8 cellular contexts compared by ENCODE assay signal in the genomic region with DNA sequence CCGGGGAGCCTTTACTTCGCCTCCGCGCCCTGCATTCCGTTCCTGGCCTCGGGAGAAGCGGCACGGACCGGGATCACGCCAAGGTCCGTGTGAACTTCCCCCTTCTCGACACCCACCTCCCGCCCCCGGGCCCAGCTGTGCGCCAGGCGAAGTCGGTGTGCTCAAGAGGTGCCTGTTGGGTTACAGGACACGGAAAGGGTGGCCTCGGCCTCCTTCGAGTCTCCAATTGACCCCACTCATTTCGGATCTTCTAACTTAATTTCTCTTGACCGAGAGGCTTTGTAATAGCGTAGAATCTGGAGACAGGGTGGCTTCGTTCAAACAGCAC. TPM values are rescaled to one million over a fixed set of nuclear protein-coding genes. Genes with fewer than 3 reads are reported as not detected.
DNase-seq lines count a peak whose midpoint lies in the region; ATAC-seq and TF ChIP-seq lines count a peak whose summit lies in the region.

No MANE protein-coding gene starts in this region.

- peaks cover 6 to 42% (median 32%) of the 10 kb centered on the region in 11 experiments; a peak in 15 of 22 replicates for H4K20me1 ChIP-seq in BLaER1 treated with 17β-estradiol and CSF1 and Interleukin-3, amounts not matched to agents 10 nM and 100 nM

- peak; percentile 14 for ATAC-seq in GM21619 (IDR thresholded peaks at IDR 0.05; ENCODE audit: unreplicated experiment)

- TF ChIP-seq CTCF in RWPE1 (conservative IDR thresholded peaks at IDR 0.05; ENCODE audit: low read depth) (no peak), fibroblast of pulmonary artery (IDR thresholded peaks at IDR 0.05; ENCODE audit: low read length, missing control alignments) (no peak)

- peak overlapping the region; percentile 66 to 88 (median 82) for H3K4me2 ChIP-seq in BLaER1 treated with 17β-estradiol and CSF1 and Interleukin-3, amounts not matched to agents 10 nM and 100 nM
- H3K4me2 ChIP-seq in skeletal muscle satellite cell (ENCODE audit: low read length): peak overlapping the region; percentile 84

- peaks cover 0 to 8% (median 0%) of the 10 kb centered on the region in 11 experiments; a peak in 1 of 22 replicates for H3K9me3 ChIP-seq in BLaER1 treated with 17β-estradiol and CSF1 and Interleukin-3, amounts not matched to agents 10 nM and 100 nM (replicated peaks in 1 of 11)
- no peaks in the 10 kb centered on the region for H3K9me3 ChIP-seq in skeletal muscle satellite cell (replicated peaks; ENCODE audit: low read length)

- DNase-seq in RWPE1 (ENCODE audit: low spot score) (peak; percentile 1), fibroblast of pulmonary artery (ENCODE audit: low read depth) (no peak), dermis blood vessel endothelial cell (no peak), NCI-H1694 (lab: John Stamatoyannopoulos, UW) (no peak)
- DNase-seq in stimulated activated naive CD4-positive, alpha-beta T cell treated with Interleukin-2 at 50 U/mL for 16 hours (lab: John Stamatoyannopoulos, UW): no peak

- H3K27me3 ChIP-seq in BLaER1 treated with 17β-estradiol and CSF1 and Interleukin-3, amounts not matched to agents 10 nM and 100 nM: peaks cover 0 to 14% (median 0%) of the 10 kb centered on the region in 11 experiments; a peak in 3 of 22 replicates
- H3K27me3 ChIP-seq in skeletal muscle satellite cell (ENCODE audit: control insufficient read depth, insufficient read depth, low read length): no peaks in the 10 kb centered on the region

- peaks cover 11 to 50% (median 27%) of the 10 kb centered on the region in 10 experiments for H3K4me1 ChIP-seq in BLaER1 treated with 17β-estradiol and CSF1 and Interleukin-3, amounts not matched to agents 10 nM and 100 nM
- peaks cover 5% of the 10 kb centered on the region for H3K4me1 ChIP-seq in skeletal muscle satellite cell (ENCODE audit: control insufficient read depth, insufficient read depth, low read length)

- peak overlapping the region; percentile 66 to 85 (median 76) for H3K4me3 ChIP-seq in BLaER1 treated with 17β-estradiol and CSF1 and Interleukin-3, amounts not matched to agents 10 nM and 100 nM
- peak overlapping the region; percentile 71 for H3K4me3 ChIP-seq in fibroblast of pulmonary artery (replicated peaks; ENCODE audit: low read depth, low read length)
- H3K4me3 ChIP-seq in skeletal muscle satellite cell (ENCODE audit: low read length): peak overlapping the region; percentile 94

- peak overlapping the region in 10 of 11 experiments; percentile 71 to 87 (median 78); a peak in 20 of 22 replicates for H3K27ac ChIP-seq in BLaER1 treated with 17β-estradiol and CSF1 and Interleukin-3, amounts not matched to agents 10 nM and 100 nM
- H3K27ac ChIP-seq in RWPE1: peak overlapping the region; percentile 69

- H3K36me3 ChIP-seq in BLaER1 treated with 17β-estradiol and CSF1 and Interleukin-3, amounts not matched to agents 10 nM and 100 nM: peaks cover 0 to 27% (median 0%) of the 10 kb centered on the region in 11 experiments; a peak in 7 of 22 replicates
- H3K36me3 ChIP-seq in skeletal muscle satellite cell (ENCODE audit: insufficient read depth, low read length): no peaks in the 10 kb centered on the region

- H3K9ac ChIP-seq in BLaER1 treated with 17β-estradiol and CSF1 and Interleukin-3, amounts not matched to agents 10 nM and 100 nM: peak overlapping the region; percentile 75 to 92 (median 83)
- H3K9ac ChIP-seq in skeletal muscle satellite cell (ENCODE audit: low read depth, low read length): peak overlapping the region; percentile 83

- POLR2A ChIA-PET in RWPE1 (lab: Yijun Ruan, JAX; ENCODE audit: low non-redundant PET): no interaction called here

- CTCF ChIA-PET in RWPE1 (lab: Yijun Ruan, JAX): no interaction called here

RNA-seq across cellular contexts. Expression of gene PDHA1, which starts 0.4 kb away (rescaled TPM):
- total RNA-seq in skeletal muscle satellite cell (2012; rRNA removed): 44.6 and 70.7 TPM in 2 replicates
- total RNA-seq in dermis blood vessel endothelial cell: 61.3 and 126 TPM in 2 replicates
